ENCODE assay signal across 8 cellular contexts in the genomic region with DNA sequence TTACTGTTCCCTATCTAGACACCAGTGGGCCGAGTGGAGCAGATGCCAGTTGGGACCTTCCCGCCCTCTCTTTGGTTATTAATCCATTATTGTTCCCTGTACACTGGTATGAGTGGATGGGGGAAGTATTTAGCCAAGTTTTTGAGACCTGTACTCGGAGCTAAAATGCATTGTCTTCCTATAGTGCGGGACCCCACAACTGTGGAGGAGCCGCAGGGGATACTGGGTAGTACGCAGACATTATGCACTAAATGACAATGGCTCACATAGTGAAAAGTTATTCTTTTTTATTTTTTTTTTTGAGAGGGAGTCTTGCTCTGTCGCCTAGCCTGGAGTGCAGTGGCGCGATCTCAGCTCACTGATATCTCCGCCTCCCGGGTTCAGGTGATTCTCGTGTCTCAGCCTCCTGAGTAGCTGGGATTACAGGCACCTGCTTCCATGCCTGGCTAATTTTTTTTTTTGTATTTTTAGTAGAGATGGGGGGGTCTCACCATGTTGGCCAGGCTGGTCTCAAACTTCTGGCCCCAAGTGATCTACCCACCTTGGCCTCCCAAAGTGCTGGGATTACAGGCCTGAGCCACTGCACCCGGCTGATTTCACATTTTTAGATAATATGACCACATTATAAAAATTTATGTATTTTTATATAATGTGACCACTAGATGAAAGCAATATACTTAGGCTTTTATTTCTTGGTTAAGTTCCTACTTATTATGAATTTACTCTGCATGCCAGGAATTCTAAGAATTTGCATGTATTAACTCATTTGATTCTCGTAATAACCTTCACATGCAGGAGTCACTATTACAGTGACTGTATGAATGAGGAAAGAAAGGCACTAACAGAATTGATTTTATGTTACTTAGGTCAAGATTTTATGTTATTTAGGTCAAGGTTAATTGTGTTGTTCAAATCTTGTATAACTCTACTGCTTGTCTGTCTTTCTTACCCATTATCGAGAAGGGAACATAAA. TPM values are rescaled to one million over a fixed set of nuclear protein-coding genes. Genes with fewer than 3 reads are reported as not detected.
DNase-seq lines count a peak whose midpoint lies in the region; ATAC-seq and TF ChIP-seq lines count a peak whose summit lies in the region.

No MANE protein-coding gene starts in this region.

- H3K4me1 Mint-ChIP-seq in activated naive CD8-positive, alpha-beta T cell treated with anti-CD3 and anti-CD28 coated beads, Interleukin-2, amount 10 ng/mL, durations not matched to agents 7 days and 5 days: peaks cover 45% of the 10 kb centered on the region

- no peaks in the 10 kb centered on the region for H3K27me3 Mint-ChIP-seq in activated naive CD8-positive, alpha-beta T cell treated with anti-CD3 and anti-CD28 coated beads, Interleukin-2, amount 10 ng/mL, durations not matched to agents 7 days and 5 days

- H3K4me3 Mint-ChIP-seq in activated naive CD8-positive, alpha-beta T cell treated with anti-CD3 and anti-CD28 coated beads, Interleukin-2, amount 10 ng/mL, durations not matched to agents 7 days and 5 days: peak overlapping the region; percentile 95

- intact Hi-C loops in prostate gland (cut with DNase I): loop anchor here (5.0 to 10.0 kb wide), 3 partner anchors 128 to 390 kb away; a partner anchor contains a TSS

- H3K4me1 ChIP-seq in prostate gland (replicated peaks): no peaks in the 10 kb centered on the region
- peaks cover 8% of the 10 kb centered on the region; the same call in 1 of the 2 replicates for H3K4me1 ChIP-seq in SJCRH30

- H3K27ac ChIP-seq in prostate gland (peak overlapping the region in 1 of 2 donors; percentile 63), SJCRH30 (no peak overlapping the region)

- no peaks in the 10 kb centered on the region for H3K27me3 ChIP-seq in prostate gland (replicated peaks; ENCODE audit: insufficient read depth)
- H3K27me3 ChIP-seq in SJCRH30: no peaks in the 10 kb centered on the region

- H3K27ac Mint-ChIP-seq in activated naive CD8-positive, alpha-beta T cell treated with anti-CD3 and anti-CD28 coated beads, Interleukin-2, amount 10 ng/mL, durations not matched to agents 7 days and 5 days: peak overlapping the region; percentile 97

- no peak for TF ChIP-seq CTCF in GM12865 (IDR thresholded peaks at IDR 0.05; ENCODE audit: insufficient read depth, low read depth, low read length, missing control alignments)
- TF ChIP-seq CTCF in prostate gland (IDR thresholded peaks at IDR 0.05): no peak

- no peak for TF ChIP-seq POLR2A in prostate gland (IDR thresholded peaks at IDR 0.05)

- peaks cover 15% of the 10 kb centered on the region for H3K36me3 Mint-ChIP-seq in activated naive CD8-positive, alpha-beta T cell treated with anti-CD3 and anti-CD28 coated beads, Interleukin-2, amount 10 ng/mL, durations not matched to agents 7 days and 5 days

- H3K9me3 Mint-ChIP-seq in activated naive CD8-positive, alpha-beta T cell treated with anti-CD3 and anti-CD28 coated beads, Interleukin-2, amount 10 ng/mL, durations not matched to agents 7 days and 5 days: no peaks in the 10 kb centered on the region

- H3K4me3 ChIP-seq in GM12865 (ENCODE audit: low read depth, low read length) (peak overlapping the region; percentile 95), prostate gland (peak overlapping the region; percentile 28 to 34), SJCRH30 (no peak overlapping the region)

- H3K36me3 ChIP-seq in prostate gland (no peaks in the 10 kb centered on the region), SJCRH30 (no peaks in the 10 kb centered on the region)

- DNase-seq in GM12865 (ENCODE audit: low read depth): no peak
- DNase-seq in activated naive CD8-positive, alpha-beta T cell treated with anti-CD3 and anti-CD28 coated beads, Interleukin-2, amount 10 ng/mL, durations not matched to agents 7 days and 5 days: peak; percentile 49
- DNase-seq in prostate gland (ENCODE audit: low spot score): no peak
- no peak for DNase-seq in HCEC 1CT
- DNase-seq in LoVo (ENCODE audit: low spot score): no peak
- DNase-seq in SJCRH30: no peak

- ATAC-seq in HG02852 (IDR thresholded peaks at IDR 0.05; ENCODE audit: unreplicated experiment) (peak; percentile 3), HG03442 (IDR thresholded peaks at IDR 0.05; ENCODE audit: unreplicated experiment) (no peak)
- no peak for ATAC-seq in activated naive CD8-positive, alpha-beta T cell treated with anti-CD3 and anti-CD28 coated beads, Interleukin-2, amount 10 ng/mL, durations not matched to agents 7 days and 5 days (ENCODE audit: low read depth)

- no peaks in the 10 kb centered on the region for H3K9me3 ChIP-seq in prostate gland
- no peaks in the 10 kb centered on the region for H3K9me3 ChIP-seq in SJCRH30 (replicated peaks)

- POLR2A ChIA-PET in activated naive CD8-positive, alpha-beta T cell treated with anti-CD3 and anti-CD28 coated beads, Interleukin-2, amount 10 ng/mL, durations not matched to agents 7 days and 5 days (lab: Charles Lee): interaction anchor here (0.7 to 4.5 kb wide), 16 partner anchors 11 to 546 kb away, joined by 3 to 147 read pairs (median 10); a partner anchor contains a TSS

- WGBS in prostate gland: 82% methylated on average over 15 of the region's 15 CpGs

RNA-seq across cellular contexts. Expression of a gene that starts 25.9 kb away (rescaled TPM):
- total RNA-seq in activated naive CD8-positive, alpha-beta T cell treated with anti-CD3 and anti-CD28 coated beads, Interleukin-2, amount 10 ng/mL, durations not matched to agents 7 days and 5 days: 100 to 1,000 TPM; 115 to 127 TPM
- 10 to 100 TPM in 1 of 2 donors, 1 to 10 TPM in 1; 10.0 to 16.9 TPM for total RNA-seq in prostate gland
- 11.6 and 14.4 TPM in 2 replicates for total RNA-seq in SJCRH30 (2014; rRNA removed; shearing (Covaris generic))

RNA-seq across cellular contexts. Expression of a gene that starts 51.5 kb away (rescaled TPM):
- total RNA-seq in activated naive CD8-positive, alpha-beta T cell treated with anti-CD3 and anti-CD28 coated beads, Interleukin-2, amount 10 ng/mL, durations not matched to agents 7 days and 5 days: 10 to 100 TPM; 45.2 to 46.1 TPM
- 1 to 10 TPM; 1.7 to 9.8 TPM for total RNA-seq in prostate gland
- 1.0 and 1.1 TPM in 2 replicates for total RNA-seq in SJCRH30 (2014; rRNA removed; shearing (Covaris generic))

Comparison
In these comparisons a context has a peak if more than half of its experiments do, and no peak if none do; other contexts are left out.
1. RNA of a gene that starts 51.5 kb away (total RNA-seq): 45.2 to 46.1 TPM in activated naive CD8-positive, alpha-beta T cell treated with anti-CD3 and anti-CD28 coated beads, Interleukin-2, amount 10 ng/mL, durations not matched to agents 7 days and 5 days; 1.7 to 9.8 TPM in prostate gland and 1.0 to 1.1 TPM in SJCRH30; every median in the first group is over 4 times any median in the second.